ENCODE assay signal across 18 cellular contexts in genomic region chr19:10819124-10820060, GRCh38. TPM values are rescaled to one million over a fixed set of nuclear protein-coding genes. Genes with fewer than 3 reads are reported as not detected.
DNase-seq lines count a peak whose midpoint lies in the region; ATAC-seq, FAIRE-seq and TF ChIP-seq lines count a peak whose summit lies in the region.
"Had no signal": no experiment of that assay in that cellular context is flagged by ENCODE, and none has a peak within 500 bp of the region (broad histone marks: within the 10 kb centered on the region; RNA-seq: fewer than 3 reads in every experiment).

No MANE protein-coding gene starts in this region.

- no peaks in the 10 kb centered on the region for H3K9me3 ChIP-seq in astrocyte (ENCODE audit: insufficient read depth, low read depth, low read length)
- H3K9me3 ChIP-seq in vagina: no peaks in the 10 kb centered on the region
- no peaks in the 10 kb centered on the region for H3K9me3 ChIP-seq in Peyer's patch
- H3K9me3 ChIP-seq: thyroid gland had no signal

- H3K27ac ChIP-seq in astrocyte (ENCODE audit: low read depth, low read length): no peak overlapping the region
- peak overlapping the region; percentile 89 for H3K27ac ChIP-seq in vagina
- no peak overlapping the region for H3K27ac ChIP-seq in Peyer's patch

- no peak overlapping the region for H3K4me3 Mint-ChIP-seq in stimulated activated naive CD8-positive, alpha-beta T cell treated with anti-CD3 and anti-CD28 coated beads, Interleukin-15, Interleukin-2, amounts not matched to agents 100 ng/mL and 50 ng/mL, for 24 hours
- H3K4me3 Mint-ChIP-seq in astrocyte (ENCODE audit: unreplicated experiment): no peak overlapping the region
- no peak overlapping the region for H3K4me3 Mint-ChIP-seq in naive thymus-derived CD8-positive, alpha-beta T cell

- H3K9ac ChIP-seq in astrocyte (ENCODE audit: low read length): no peak overlapping the region

- H3K27me3 Mint-ChIP-seq in stimulated activated naive CD8-positive, alpha-beta T cell treated with anti-CD3 and anti-CD28 coated beads, Interleukin-15, Interleukin-2, amounts not matched to agents 100 ng/mL and 50 ng/mL, for 24 hours: no peaks in the 10 kb centered on the region
- H3K27me3 Mint-ChIP-seq in astrocyte (ENCODE audit: low read depth, unreplicated experiment): no peaks in the 10 kb centered on the region
- H3K27me3 Mint-ChIP-seq in naive thymus-derived CD8-positive, alpha-beta T cell: no peaks in the 10 kb centered on the region

- peaks cover 27% of the 10 kb centered on the region for H3K79me2 ChIP-seq in astrocyte (ENCODE audit: insufficient read depth, low read length)

- H3K36me3 ChIP-seq in astrocyte (ENCODE audit: insufficient read depth, low read length) (peaks cover 13% of the 10 kb centered on the region), vagina (peaks cover 0 to 48% of the 10 kb centered on the region in 2 donors), Peyer's patch (peaks cover 0 to 97% (median 0%) of the 10 kb centered on the region in 3 donors)

- POLR2A ChIA-PET in naive thymus-derived CD8-positive, alpha-beta T cell (lab: Charles Lee): interaction anchor here (0.5 to 1.6 kb wide), 3 partner anchors 13 to 396 kb away, joined by 3 to 5 read pairs (median 3); partner anchors contain the start of gene TMED1

- H2AFZ ChIP-seq in astrocyte (ENCODE audit: low read depth, low read length): no peak overlapping the region

- intact Hi-C loops in vagina (cut with DNase I): no loop called here

- H3K36me3 Mint-ChIP-seq in stimulated activated naive CD8-positive, alpha-beta T cell treated with anti-CD3 and anti-CD28 coated beads, Interleukin-15, Interleukin-2, amounts not matched to agents 100 ng/mL and 50 ng/mL, for 24 hours (ENCODE audit: low read depth): peaks cover 33% of the 10 kb centered on the region
- H3K36me3 Mint-ChIP-seq in astrocyte (ENCODE audit: low read depth, unreplicated experiment): peaks cover 24% of the 10 kb centered on the region
- H3K36me3 Mint-ChIP-seq in naive thymus-derived CD8-positive, alpha-beta T cell: peaks cover 6 to 45% (median 13%) of the 10 kb centered on the region in 3 donors

- TF ChIP-seq CTCF in astrocyte (IDR thresholded peaks at IDR 0.05; ENCODE audit: insufficient read depth, low read depth, low read length) (no peak), vagina (IDR thresholded peaks at IDR 0.05) (no peak), Peyer's patch (IDR thresholded peaks at IDR 0.05) (no peak)

- H3K27ac Mint-ChIP-seq in stimulated activated naive CD8-positive, alpha-beta T cell treated with anti-CD3 and anti-CD28 coated beads, Interleukin-15, Interleukin-2, amounts not matched to agents 100 ng/mL and 50 ng/mL, for 24 hours: peak overlapping the region; percentile 43
- peak overlapping the region; percentile 41 for H3K27ac Mint-ChIP-seq in astrocyte (ENCODE audit: unreplicated experiment)
- H3K27ac Mint-ChIP-seq in naive thymus-derived CD8-positive, alpha-beta T cell: peak overlapping the region in 6 of 10 donors; percentile 7 to 91 (median 72)

- no peaks in the 10 kb centered on the region for H3K9me3 Mint-ChIP-seq in stimulated activated naive CD8-positive, alpha-beta T cell treated with anti-CD3 and anti-CD28 coated beads, Interleukin-15, Interleukin-2, amounts not matched to agents 100 ng/mL and 50 ng/mL, for 24 hours
- no peaks in the 10 kb centered on the region for H3K9me3 Mint-ChIP-seq in astrocyte (ENCODE audit: unreplicated experiment)
- no peaks in the 10 kb centered on the region for H3K9me3 Mint-ChIP-seq in naive thymus-derived CD8-positive, alpha-beta T cell

- H3K4me3 ChIP-seq in astrocyte (ENCODE audit: insufficient read depth, low read depth, low read length) (no peak overlapping the region), vagina (no peak overlapping the region), Peyer's patch (no peak overlapping the region)
- H3K4me3 ChIP-seq: thyroid gland had no signal

- no peak overlapping the region for H3K4me2 ChIP-seq in astrocyte (ENCODE audit: low read length)

- H3K4me1 Mint-ChIP-seq in stimulated activated naive CD8-positive, alpha-beta T cell treated with anti-CD3 and anti-CD28 coated beads, Interleukin-15, Interleukin-2, amounts not matched to agents 100 ng/mL and 50 ng/mL, for 24 hours (ENCODE audit: low read depth): peaks cover 10% of the 10 kb centered on the region
- peaks cover 9% of the 10 kb centered on the region for H3K4me1 Mint-ChIP-seq in astrocyte (ENCODE audit: low read depth, unreplicated experiment)
- peaks cover 4 to 9% (median 6%) of the 10 kb centered on the region in 4 donors for H3K4me1 Mint-ChIP-seq in naive thymus-derived CD8-positive, alpha-beta T cell

- ATAC-seq in stimulated activated naive CD8-positive, alpha-beta T cell treated with anti-CD3 and anti-CD28 coated beads, Interleukin-15, Interleukin-2, amounts not matched to agents 100 U/mL and 50 U/mL, for 24 hours: no peak
- ATAC-seq in naive thymus-derived CD8-positive, alpha-beta T cell: no peak

- H3K27me3 ChIP-seq in astrocyte (ENCODE audit: insufficient read depth, low read length): no peaks in the 10 kb centered on the region
- H3K27me3 ChIP-seq in vagina: no peaks in the 10 kb centered on the region
- no peaks in the 10 kb centered on the region for H3K27me3 ChIP-seq in Peyer's patch
- H3K27me3 ChIP-seq: thyroid gland had no signal

- DNase-seq in stimulated activated naive CD8-positive, alpha-beta T cell treated with anti-CD3 and anti-CD28 coated beads, Interleukin-15, Interleukin-2, amounts not matched to agents 100 U/mL and 50 U/mL, for 24 hours: no peak
- DNase-seq in astrocyte (ENCODE audit: low read depth) (no peak), vagina (ENCODE audit: extremely low spot score in 2 of 2) (no peak), NCI-H345 (lab: John Stamatoyannopoulos, UW) (no peak), UCSD-AML1 (lab: John Stamatoyannopoulos, UW; ENCODE audit: unreplicated experiment) (no peak), Peyer's patch (no peak)
- DNase-seq in naive thymus-derived CD8-positive, alpha-beta T cell: no peak
- DNase-seq: AML-193; NCI-H1694 treated with DMSO at 0.1 percent for 48 hours; NK-92 treated with Interleukin-12 subunit alpha and Interleukin-12 subunit beta, amount 100 ng/mL, for 24 hours; RPMI8226; stimulated activated CD4-positive, alpha-beta T cell treated with anti-CD3 and anti-CD28 coated beads, Interleukin-4, amount 100 ng/mL, for 24 hours; stimulated activated CD8-positive, alpha-beta memory T cell treated with anti-CD3 and anti-CD28 coated beads, Interleukin-4, amount 100 ng/mL, for 48 hours; SW 1271; thyroid gland had no signal

- TF ChIP-seq POLR2A in vagina (IDR thresholded peaks at IDR 0.05) (no peak), Peyer's patch (IDR thresholded peaks at IDR 0.05) (no peak)

- FAIRE-seq in astrocyte (lab: Jason Lieb, UNC): no peak
- FAIRE-seq: bronchial epithelial cell, D721Med had no signal

- no peaks in the 10 kb centered on the region for H4K20me1 ChIP-seq in astrocyte (ENCODE audit: insufficient read depth, low read length)

- H3K4me1 ChIP-seq in astrocyte (ENCODE audit: insufficient read depth, low read length) (peaks cover 26% of the 10 kb centered on the region), vagina (peaks cover 30% of the 10 kb centered on the region), Peyer's patch (no peaks in the 10 kb centered on the region)

RNA-seq across cellular contexts. Expression of gene TMED1, which starts 16.6 kb away (rescaled TPM):
- 27.0 and 29.7 TPM in 2 replicates for total RNA-seq in astrocyte
- total RNA-seq in naive thymus-derived CD8-positive, alpha-beta T cell: 1 to 10 TPM; 6.7 to 8.9 TPM
- polyA plus RNA-seq in naive thymus-derived CD8-positive, alpha-beta T cell: 10 to 100 TPM; 23.7 to 26.3 (median 25.0) TPM
- total RNA-seq in vagina: 20.4 TPM
- total RNA-seq in Peyer's patch: 10 to 100 TPM; 11.6 to 18.4 (median 16.0) TPM

RNA-seq across cellular contexts. Expression of gene C19orf38, which starts 28.8 kb away (rescaled TPM):
- total RNA-seq in astrocyte: 0.23 and 0.58 TPM in 2 replicates
- total RNA-seq in naive thymus-derived CD8-positive, alpha-beta T cell: under 1 TPM; 0.41 to 0.60 TPM
- under 1 TPM in 1 of 3 donors, not detected in 2; 0.17 TPM for polyA plus RNA-seq in naive thymus-derived CD8-positive, alpha-beta T cell
- 2.5 TPM for total RNA-seq in vagina
- 10 to 100 TPM in 1 of 4 donors, not detected in 3; 20.6 TPM for total RNA-seq in Peyer's patch

RNA-seq across cellular contexts. Expression of gene CARM1, which starts 52.0 kb away (rescaled TPM):
- total RNA-seq in astrocyte: 62.6 and 62.7 TPM in 2 replicates
- total RNA-seq in naive thymus-derived CD8-positive, alpha-beta T cell: 10 to 100 TPM; 25.8 to 26.5 TPM
- polyA plus RNA-seq in naive thymus-derived CD8-positive, alpha-beta T cell: under 1 TPM; 0.30 to 0.59 (median 0.40) TPM
- total RNA-seq in vagina: 28.2 TPM
- 10 to 100 TPM; 23.8 to 40.6 (median 29.7) TPM for total RNA-seq in Peyer's patch
